In genomic region chr1:25902462-25902861, GRCh38 we compare ENCODE assay signal across 1 cellular context.
TF ChIP-seq lines count a peak whose summit lies in the region.

No MANE protein-coding gene starts in this region.

TF ChIP-seq in IMR-90, 13 proteins besides CTCF, POLR2A, EP300 and RAD21:
- TF ChIP-seq CHD1 (IDR thresholded peaks at IDR 0.05; ENCODE audit: low read depth, low read length) (no peak), MAZ (IDR thresholded peaks at IDR 0.05; ENCODE audit: borderline replicate concordance, low read depth, low read length) (no peak), USF2 (IDR thresholded peaks at IDR 0.05; ENCODE audit: low read depth, low read length) (no peak), BHLHE40 (IDR thresholded peaks at IDR 0.05; ENCODE audit: low read depth, low read length) (no peak), MAFK (IDR thresholded peaks at IDR 0.05; ENCODE audit: low read depth, low read length) (no peak), FOS (IDR thresholded peaks at IDR 0.05; ENCODE audit: low read depth, low read length) (no peak), CEBPB (IDR thresholded peaks at IDR 0.05; ENCODE audit: low read depth, low read length) (no peak), NFE2L2 (IDR thresholded peaks at IDR 0.05; ENCODE audit: low read depth, low read length) (no peak), RCOR1 (IDR thresholded peaks at IDR 0.05; ENCODE audit: insufficient replicate concordance, low read length) (no peak), MXI1 (IDR thresholded peaks at IDR 0.05; ENCODE audit: borderline replicate concordance, low read depth, low read length) (no peak), ELK1 (IDR thresholded peaks at IDR 0.05; ENCODE audit: borderline replicate concordance, low read depth, low read length) (no peak), RFX5 (IDR thresholded peaks at IDR 0.05; ENCODE audit: low read depth, low read length) (no peak), SMC3 (IDR thresholded peaks at IDR 0.05; ENCODE audit: low read depth, low read length) (no peak)
